In the genomic region with DNA sequence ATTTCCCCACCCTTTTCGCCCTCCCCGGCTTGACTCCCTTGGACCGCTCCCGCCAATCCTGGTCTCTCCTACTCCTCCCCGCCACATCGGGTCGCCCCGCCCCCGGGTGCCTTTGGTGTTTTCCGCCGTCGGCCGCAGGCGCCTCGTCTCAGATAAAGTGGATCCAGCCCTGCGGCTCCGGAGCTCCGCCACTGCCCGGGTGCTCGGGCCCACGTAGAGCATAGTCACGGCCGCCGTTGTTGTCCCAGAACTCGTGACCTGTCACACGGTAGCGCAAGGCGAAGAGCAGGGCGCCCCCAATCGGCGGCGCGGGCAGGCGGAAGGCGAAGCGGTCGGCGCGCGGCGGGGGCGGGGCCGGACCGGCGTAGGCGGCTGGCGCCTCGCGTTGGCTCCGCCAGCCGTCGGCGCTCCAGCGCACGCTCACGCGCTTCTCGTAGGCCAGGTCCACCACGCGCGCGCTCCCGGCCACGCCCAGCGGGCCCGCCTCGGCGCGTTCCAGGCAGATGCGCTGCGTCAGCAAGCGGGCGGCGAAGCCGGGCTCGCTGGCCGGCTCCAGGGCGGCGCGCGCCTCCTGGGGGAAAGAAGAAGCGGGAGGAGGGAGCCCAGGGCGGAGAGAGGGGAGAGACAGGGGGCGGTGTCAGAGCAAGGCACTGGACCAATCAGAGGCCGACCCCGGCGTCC, we compare ENCODE assay signal across 8 cellular contexts. TPM values are rescaled to one million over a fixed set of nuclear protein-coding genes. Genes with fewer than 3 reads are reported as not detected.
DNase-seq lines count a peak whose midpoint lies in the region; ATAC-seq and TF ChIP-seq lines count a peak whose summit lies in the region.

No MANE protein-coding gene starts in this region.

- WGBS in right cardiac atrium = under 1% methylated on average over 87 of the region's 87 CpGs

- H3K9me3 ChIP-seq in right cardiac atrium (ENCODE audit: control insufficient read depth, low read length) (no peaks in the 10 kb centered on the region), vagina (no peaks in the 10 kb centered on the region)

- no peaks in the 10 kb centered on the region for H3K36me3 ChIP-seq in vagina

- H3K4me1 ChIP-seq in right cardiac atrium (ENCODE audit: control insufficient read depth, insufficient read depth, low read length) (peaks cover 8% of the 10 kb centered on the region), vagina (peaks cover 41% of the 10 kb centered on the region)

- peak; percentile 37 to 78 (median 54) for TF ChIP-seq CTCF in vagina (IDR thresholded peaks at IDR 0.05)

- H3K4me3 ChIP-seq in right cardiac atrium (ENCODE audit: low read length) (peak overlapping the region; percentile 65), vagina (peak overlapping the region; percentile 71 to 73)

- H3K27ac ChIP-seq in right cardiac atrium (ENCODE audit: low read length) (peak overlapping the region; percentile 94), vagina (peak overlapping the region; percentile 97)

- ATAC-seq in HG02884 (IDR thresholded peaks at IDR 0.05; ENCODE audit: unreplicated experiment) = peak; percentile 72
- ATAC-seq in right cardiac atrium = peak; percentile 90 to 92

- H3K27me3 ChIP-seq in right cardiac atrium (ENCODE audit: control insufficient read depth, insufficient read depth) (no peaks in the 10 kb centered on the region), vagina (no peaks in the 10 kb centered on the region)

- TF ChIP-seq POLR2A in GM15510 (IDR thresholded peaks at IDR 0.05; ENCODE audit: borderline replicate concordance, extremely low read depth, insufficient read length) (peak; percentile 63), vagina (IDR thresholded peaks at IDR 0.05) (peak; percentile 54 to 79)

- peak; percentile 98 for DNase-seq in NCI-H146 (lab: John Stamatoyannopoulos, UW)
- peak; percentile 92 to 99 (median 95) for DNase-seq in T-helper 1 cell
- DNase-seq in amygdala (lab: John Stamatoyannopoulos, UW) = peak; percentile 79 to 100 (median 97)
- peak; percentile 99 to 100 (median 99) for DNase-seq in right cardiac atrium
- DNase-seq in putamen (ENCODE audit: low spot score) = peak; percentile 99
- DNase-seq in vagina (ENCODE audit: extremely low spot score in 2 of 2) = peak in 1 of 2 donors; percentile 99

- intact Hi-C loops in right cardiac atrium (cut with DNase I) (no loop called here), vagina (cut with DNase I) (no loop called here)

RNA-seq across cellular contexts. Expression of a gene that starts 1.2 kb away (rescaled TPM):
- total RNA-seq in right cardiac atrium = 10 to 100 TPM in 2 of 4 donors, 1 to 10 TPM in 2; 6.1 to 15.3 (median 10.6) TPM
- 7.9 TPM for polyA plus RNA-seq in right cardiac atrium
- 8.6 TPM for total RNA-seq in vagina

RNA-seq across cellular contexts. Expression of a gene that starts 5.2 kb away (rescaled TPM):
- total RNA-seq in right cardiac atrium = 10 to 100 TPM; 40.4 to 51.9 (median 48.8) TPM
- 38.1 TPM for polyA plus RNA-seq in right cardiac atrium
- total RNA-seq in vagina = 31.7 TPM

RNA-seq across cellular contexts. Expression of a gene that starts 15.5 kb away (rescaled TPM):
- total RNA-seq in right cardiac atrium = 10 to 100 TPM in 2 of 4 donors, 1 to 10 TPM in 2; 8.4 to 12.7 (median 10.4) TPM
- 9.8 TPM for polyA plus RNA-seq in right cardiac atrium
- total RNA-seq in vagina = 13.5 TPM

RNA-seq across cellular contexts. Expression of a gene that starts 19.8 kb away (rescaled TPM):
- 10 to 100 TPM; 93.6 to 97.9 (median 96.4) TPM for total RNA-seq in right cardiac atrium
- polyA plus RNA-seq in right cardiac atrium = 107 TPM
- 66.0 TPM for total RNA-seq in vagina

RNA-seq across cellular contexts. Expression of a gene that starts 51.3 kb away (rescaled TPM):
- total RNA-seq in right cardiac atrium (10 to 100 TPM; 42.4 to 72.5 (median 55.9) TPM), vagina (37.8 TPM)
- 47.2 TPM for polyA plus RNA-seq in right cardiac atrium
